ENCODE assay signal across 32 cellular contexts in genomic region chr13:112330479-112331407, GRCh38. TPM values are rescaled to one million over a fixed set of nuclear protein-coding genes. Genes with fewer than 3 reads are reported as not detected.
DNase-seq lines count a peak whose midpoint lies in the region; ATAC-seq and TF ChIP-seq lines count a peak whose summit lies in the region.
"Had no signal": no experiment of that assay in that cellular context is flagged by ENCODE, and none has a peak within 500 bp of the region (broad histone marks: within the 10 kb centered on the region; RNA-seq: fewer than 3 reads in every experiment).

No MANE protein-coding gene starts in this region.

- CTCF ChIA-PET in WTC11 (lab: Charles Lee), result interaction anchor here (0.6 to 2.3 kb wide), 6 partner anchors 9 to 891 kb away, joined by 3 to 12 read pairs (median 4); no protein-coding TSS in a partner anchor

- no peak for DNase-seq in Right ventricle myocardium superior
- no peak for DNase-seq in right atrium auricular region (ENCODE audit: low spot score)
- DNase-seq in WTC11 (ENCODE audit: low spot score), result no peak
- peak; percentile 50 for DNase-seq in left kidney (ENCODE audit: low read depth, low spot score)
- no peak for DNase-seq in activated T-cell treated with anti-CD3 and anti-CD28 coated beads, Interleukin-2, amount 50 U/mL, for 24 hours
- DNase-seq in head of caudate nucleus, result no peak
- DNase-seq: activated CD4-positive, alpha-beta T cell treated with anti-CD3 and anti-CD28 coated beads, Interleukin-2, amount 10 ng/mL, durations not matched to agents 24 days and 14 days; activated naive CD4-positive, alpha-beta T cell treated with Interleukin-2 at 50 U/mL for 16 hours; activated T-cell treated with anti-CD3 and anti-CD28 coated beads, Interleukin-2, amount 50 U/mL, for 48 hours; CD8-positive, alpha-beta T cell; erythroblast; GDM1; KG1; left cardiac atrium; mesendoderm; MM.1S; naive thymus-derived CD4-positive, alpha-beta T cell; NCI-H526; occipital lobe; stimulated activated CD4-positive, alpha-beta T cell treated with anti-CD3 and anti-CD28 coated beads, Interleukin-2, amount 100 ng/mL, for 24 hours; stomach; T1000; WERI-Rb-1 had no signal

- peaks cover 59% of the 10 kb centered on the region for H3K27me3 Mint-ChIP-seq in WTC11 (ENCODE audit: low read depth)
- peaks cover 67% of the 10 kb centered on the region for H3K27me3 Mint-ChIP-seq in activated T-cell treated with anti-CD3 and anti-CD28 coated beads, Interleukin-2, amount 50 U/mL, for 24 hours

- POLR2A ChIA-PET in WTC11 (lab: Charles Lee), result interaction anchor here (0.6 to 1.1 kb wide), 2 partner anchors 258 to 357 kb away, joined by 3 to 9 read pairs; no protein-coding TSS in a partner anchor

- H3K4me3 Mint-ChIP-seq in WTC11, result peak overlapping the region; percentile 62
- H3K4me3 Mint-ChIP-seq in activated T-cell treated with anti-CD3 and anti-CD28 coated beads, Interleukin-2, amount 50 U/mL, for 24 hours, result no peak overlapping the region
- H3K4me3 Mint-ChIP-seq: activated CD4-positive, alpha-beta T cell treated with anti-CD3 and anti-CD28 coated beads, Interleukin-2, amount 10 ng/mL, durations not matched to agents 24 days and 14 days; B cell; CD8-positive, alpha-beta T cell; naive thymus-derived CD4-positive, alpha-beta T cell; type B pancreatic cell had no signal

- H3K4me1 Mint-ChIP-seq in WTC11, result peaks cover 16% of the 10 kb centered on the region
- H3K4me1 Mint-ChIP-seq in activated T-cell treated with anti-CD3 and anti-CD28 coated beads, Interleukin-2, amount 50 U/mL, for 24 hours (ENCODE audit: low read depth), result peaks cover 2% of the 10 kb centered on the region
- H3K4me1 Mint-ChIP-seq: activated CD4-positive, alpha-beta T cell treated with anti-CD3 and anti-CD28 coated beads, Interleukin-2, amount 10 ng/mL, durations not matched to agents 24 days and 14 days; B cell; naive thymus-derived CD4-positive, alpha-beta T cell had no signal

- H3K27ac ChIP-seq in right atrium auricular region (no peak overlapping the region), subcutaneous abdominal adipose tissue (ENCODE audit: low read depth, low read length) (peak overlapping the region; percentile 37)
- H3K27ac ChIP-seq: stomach, WERI-Rb-1 had no signal

- ATAC-seq in Right ventricle myocardium superior (ENCODE audit: poor library complexity) (peak; percentile 30), WTC11 (peak; percentile 57), HG03025 (IDR thresholded peaks at IDR 0.05; ENCODE audit: low FRiP score, unreplicated experiment) (no peak)
- ATAC-seq: CD8-positive, alpha-beta T cell; left cardiac atrium; naive thymus-derived CD4-positive, alpha-beta T cell had no signal

- peak overlapping the region in 1 of 5 donors; percentile 44 for H3K9ac ChIP-seq in subcutaneous abdominal adipose tissue (ENCODE audit: low read length in 5 of 5)

- H3K4me1 ChIP-seq in right atrium auricular region (peaks cover 0 to 7% of the 10 kb centered on the region in 2 donors), subcutaneous abdominal adipose tissue (ENCODE audit: control insufficient read depth in 5 of 5, insufficient read depth in 5 of 5, low read length in 5 of 5) (peaks cover 2 to 69% (median 20%) of the 10 kb centered on the region in 5 donors)

- H3K36me3 ChIP-seq in right atrium auricular region (no peaks in the 10 kb centered on the region), subcutaneous abdominal adipose tissue (ENCODE audit: control insufficient read depth in 5 of 5, insufficient read depth in 5 of 5, low read length in 5 of 5) (no peaks in the 10 kb centered on the region)
- H3K36me3 ChIP-seq: stomach, WERI-Rb-1 had no signal

- peak overlapping the region in 1 of 2 donors; percentile 12 for H3K4me3 ChIP-seq in right atrium auricular region
- peak overlapping the region in 3 of 5 donors; percentile 32 to 45 (median 36) for H3K4me3 ChIP-seq in subcutaneous abdominal adipose tissue (ENCODE audit: low read depth in 1 of 5, low read length in 5 of 5)
- H3K4me3 ChIP-seq: smooth muscle cell, stomach had no signal

- TF ChIP-seq CTCF in right atrium auricular region (IDR thresholded peaks at IDR 0.05) (no peak), WTC11 (IDR thresholded peaks at IDR 0.05) (no peak)

- H3K9me3 ChIP-seq in right atrium auricular region, result no peaks in the 10 kb centered on the region
- peaks cover 0 to 5% (median 0%) of the 10 kb centered on the region in 5 donors for H3K9me3 ChIP-seq in subcutaneous abdominal adipose tissue (ENCODE audit: control insufficient read depth in 5 of 5, low read length in 5 of 5)

- H3K27ac Mint-ChIP-seq in WTC11, result no peak overlapping the region
- no peak overlapping the region for H3K27ac Mint-ChIP-seq in activated T-cell treated with anti-CD3 and anti-CD28 coated beads, Interleukin-2, amount 50 U/mL, for 24 hours
- H3K27ac Mint-ChIP-seq: activated CD4-positive, alpha-beta T cell treated with anti-CD3 and anti-CD28 coated beads, Interleukin-2, amount 10 ng/mL, durations not matched to agents 24 days and 14 days; B cell; brain; CD8-positive, alpha-beta T cell; naive thymus-derived CD4-positive, alpha-beta T cell; type B pancreatic cell had no signal

- intact Hi-C loops in Right ventricle myocardium superior (cut with DNase I), result no loop called here
- intact Hi-C loops in head of caudate nucleus (cut with DNase I), result no loop called here

- H3K9me3 Mint-ChIP-seq in WTC11, result peaks cover 2% of the 10 kb centered on the region; the same call in 1 of the 2 replicates
- no peaks in the 10 kb centered on the region for H3K9me3 Mint-ChIP-seq in activated T-cell treated with anti-CD3 and anti-CD28 coated beads, Interleukin-2, amount 50 U/mL, for 24 hours
- H3K9me3 Mint-ChIP-seq: activated CD4-positive, alpha-beta T cell treated with anti-CD3 and anti-CD28 coated beads, Interleukin-2, amount 10 ng/mL, durations not matched to agents 24 days and 14 days; CD8-positive, alpha-beta T cell; type B pancreatic cell had no signal

- no peaks in the 10 kb centered on the region for H3K36me3 Mint-ChIP-seq in WTC11
- H3K36me3 Mint-ChIP-seq in activated T-cell treated with anti-CD3 and anti-CD28 coated beads, Interleukin-2, amount 50 U/mL, for 24 hours (ENCODE audit: low read depth), result no peaks in the 10 kb centered on the region
- H3K36me3 Mint-ChIP-seq: brain; CD8-positive, alpha-beta T cell; type B pancreatic cell had no signal

- H3K27me3 ChIP-seq in right atrium auricular region, result peaks cover 0 to 5% of the 10 kb centered on the region in 2 donors
- H3K27me3 ChIP-seq in subcutaneous abdominal adipose tissue (ENCODE audit: control insufficient read depth in 5 of 5, insufficient read depth in 4 of 5, low read length in 5 of 5), result peaks cover 7 to 28% (median 14%) of the 10 kb centered on the region in 5 donors

TF ChIP-seq in WTC11, 78 proteins besides CTCF, POLR2A, EP300 and RAD21 (continues in another document):
- no peak for TF ChIP-seq SMAD4 (CRISPR knock-in tag; IDR thresholded peaks at IDR 0.05)
- no peak for TF ChIP-seq ZNF425 (CRISPR knock-in tag; conservative IDR thresholded peaks at IDR 0.05)
- TF ChIP-seq MLX (CRISPR knock-in tag; IDR thresholded peaks at IDR 0.05), result 0 out of 2 replicates have a peak, but pooled peaks have one; percentile 77
- no peak for TF ChIP-seq ZNF121 (CRISPR knock-in tag; IDR thresholded peaks at IDR 0.05)
- 0 out of 2 replicates have a peak, but pooled peaks have one; percentile 21 for TF ChIP-seq ZNF263 (CRISPR knock-in tag; IDR thresholded peaks at IDR 0.05; ENCODE audit: low read depth)
- TF ChIP-seq SP1 (CRISPR knock-in tag; conservative IDR thresholded peaks at IDR 0.05), result no peak
- TF ChIP-seq ZMAT4 (CRISPR knock-in tag; IDR thresholded peaks at IDR 0.05), result no peak
- TF ChIP-seq FOXP1 (CRISPR knock-in tag; IDR thresholded peaks at IDR 0.05; ENCODE audit: borderline replicate concordance), result peak; percentile 87; the same call in 1 of the 2 replicates
- TF ChIP-seq ZNF317 (CRISPR knock-in tag; IDR thresholded peaks at IDR 0.05; ENCODE audit: borderline replicate concordance, low read depth), result 0 out of 2 replicates have a peak, but pooled peaks have one; percentile 54
- no peak for TF ChIP-seq JAZF1 (CRISPR knock-in tag; IDR thresholded peaks at IDR 0.05)
- no peak for TF ChIP-seq CDX4 (CRISPR knock-in tag; IDR thresholded peaks at IDR 0.05; ENCODE audit: borderline replicate concordance)
- TF ChIP-seq NFE2L1 (CRISPR knock-in tag; IDR thresholded peaks at IDR 0.05), result no peak

RNA-seq across cellular contexts. Expression of gene SPACA7, which starts 45.4 kb away (rescaled TPM):
- total RNA-seq in Right ventricle myocardium superior (not detected), right atrium auricular region (not detected), WTC11 (2021) (not detected in 3 replicates)
- total RNA-seq: A673; activated CD4-positive, alpha-beta T cell treated with anti-CD3 and anti-CD28 coated beads, Interleukin-2, amount 10 ng/mL, durations not matched to agents 24 days and 14 days; B cell; CD8-positive, alpha-beta T cell; fibroblast of villous mesenchyme; left cardiac atrium; naive thymus-derived CD4-positive, alpha-beta T cell; occipital lobe; pulmonary artery endothelial cell; smooth muscle cell; stomach had no signal
